Comparison of ENCODE assay signal across 11 cellular contexts in the genomic region with DNA sequence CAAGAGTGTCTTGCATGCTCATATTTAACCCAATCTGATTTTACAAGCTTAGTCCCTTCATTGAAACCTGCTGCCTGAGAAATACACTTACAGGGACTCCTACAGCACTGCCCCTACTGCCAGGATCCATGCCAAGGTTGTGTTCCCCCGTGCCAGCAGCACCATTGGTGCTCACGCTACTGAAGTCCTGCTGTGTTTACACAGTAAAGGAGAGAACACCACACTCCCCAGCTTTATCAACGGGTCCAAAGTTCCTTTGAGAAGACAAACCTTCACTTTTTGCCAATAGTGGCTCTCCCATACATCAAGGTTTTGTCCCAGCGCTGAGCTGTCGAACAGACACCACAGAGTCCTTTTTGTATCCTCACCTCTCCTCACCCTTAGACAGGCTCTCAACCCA.
DNase-seq lines count a peak whose midpoint lies in the region; ATAC-seq and TF ChIP-seq lines count a peak whose summit lies in the region.
"Had no signal": no experiment of that assay in that cellular context is flagged by ENCODE, and none has a peak within 500 bp of the region (broad histone marks: within the 10 kb centered on the region; RNA-seq: fewer than 3 reads in every experiment).

No MANE protein-coding gene starts in this region.

- H3K9me2 ChIP-seq in hepatocyte (replicated peaks; ENCODE audit: insufficient read depth): no peaks in the 10 kb centered on the region
- H3K9me2 ChIP-seq in PC-9 (ENCODE audit: insufficient read depth): no peaks in the 10 kb centered on the region

- POLR2A ChIA-PET in PC-9 (lab: Charles Lee; ENCODE audit: unreplicated experiment): no interaction called here

- DNase-seq in hepatocyte (ENCODE audit: low spot score) (peak; percentile 24), occipital lobe (lab: John Stamatoyannopoulos, UW) (no peak), hepatic stellate cell (ENCODE audit: low spot score) (no peak), PC-9 (no peak), 8988T (no peak)
- DNase-seq: BE2C, cortex of kidney, NCI-H1436 had no signal

- H4K20me1 ChIP-seq in hepatocyte (ENCODE audit: insufficient read depth, poor library complexity, severe bottlenecking) (no peaks in the 10 kb centered on the region), PC-9 (ENCODE audit: insufficient read depth) (no peaks in the 10 kb centered on the region)

- H3K4me2 ChIP-seq in hepatocyte (no peak overlapping the region), PC-9 (no peak overlapping the region)

- WGBS in hepatocyte (ENCODE audit: low lambda C conversion rate, missing lambda C conversion rate): 55% methylated on average over 5 of the region's 5 CpGs

- BruUV-seq in PC-9 (replicated peaks; lab: Mats Ljungman, UMichigan): no TSS peak

- H3K4me1 ChIP-seq in hepatocyte (ENCODE audit: insufficient read depth) (peaks cover 16% of the 10 kb centered on the region), PC-9 (replicated peaks; ENCODE audit: insufficient read depth) (no peaks in the 10 kb centered on the region)
- H3K4me1 ChIP-seq: BE2C had no signal

- H3K27ac ChIP-seq in hepatocyte (no peak overlapping the region), PC-9 (no peak overlapping the region)

- no peak overlapping the region for H3K4me3 ChIP-seq in hepatocyte
- H3K4me3 ChIP-seq in PC-9: no peak overlapping the region

- TF ChIP-seq CTCF in hepatocyte (IDR thresholded peaks at IDR 0.05; ENCODE audit: poor library complexity) (no peak), PC-9 (conservative IDR thresholded peaks at IDR 0.05) (no peak)

- H3K36me3 ChIP-seq in hepatocyte (replicated peaks; ENCODE audit: insufficient read depth, low read depth): no peaks in the 10 kb centered on the region
- H3K36me3 ChIP-seq in PC-9 (ENCODE audit: low read depth): no peaks in the 10 kb centered on the region
- H3K36me3 ChIP-seq: BE2C had no signal

- H3K79me2 ChIP-seq in hepatocyte: no peaks in the 10 kb centered on the region
- no peaks in the 10 kb centered on the region for H3K79me2 ChIP-seq in PC-9 (ENCODE audit: low read depth)

- ATAC-seq in GM18907 (IDR thresholded peaks at IDR 0.05; ENCODE audit: unreplicated experiment) (peak; percentile 21), GM21526 (IDR thresholded peaks at IDR 0.05; ENCODE audit: low FRiP score, unreplicated experiment) (peak; percentile 19), HG03103 (IDR thresholded peaks at IDR 0.05; ENCODE audit: low read depth, unreplicated experiment) (peak; percentile 17)

- intact Hi-C loops in PC-9 (cut with micrococcal nuclease; ENCODE audit: unreplicated experiment): no loop called here

- H3F3A ChIP-seq in PC-9 (ENCODE audit: insufficient read depth, low read depth): no peaks in the 10 kb centered on the region

- H2AFZ ChIP-seq in hepatocyte (no peak overlapping the region), PC-9 (no peak overlapping the region)

- H3K9me3 ChIP-seq in hepatocyte (ENCODE audit: low read depth): no peaks in the 10 kb centered on the region
- H3K9me3 ChIP-seq in PC-9 (ENCODE audit: insufficient read depth, low read depth): no peaks in the 10 kb centered on the region
- H3K9me3 ChIP-seq: BE2C had no signal

- no peaks in the 10 kb centered on the region for H3K27me3 ChIP-seq in hepatocyte
- peaks cover 77% of the 10 kb centered on the region for H3K27me3 ChIP-seq in PC-9 (ENCODE audit: insufficient read depth, low read depth)
- H3K27me3 ChIP-seq: BE2C had no signal

- CTCF ChIA-PET in PC-9 (lab: Charles Lee): no interaction called here
